8 cellular contexts compared by ENCODE assay signal in the genomic region with DNA sequence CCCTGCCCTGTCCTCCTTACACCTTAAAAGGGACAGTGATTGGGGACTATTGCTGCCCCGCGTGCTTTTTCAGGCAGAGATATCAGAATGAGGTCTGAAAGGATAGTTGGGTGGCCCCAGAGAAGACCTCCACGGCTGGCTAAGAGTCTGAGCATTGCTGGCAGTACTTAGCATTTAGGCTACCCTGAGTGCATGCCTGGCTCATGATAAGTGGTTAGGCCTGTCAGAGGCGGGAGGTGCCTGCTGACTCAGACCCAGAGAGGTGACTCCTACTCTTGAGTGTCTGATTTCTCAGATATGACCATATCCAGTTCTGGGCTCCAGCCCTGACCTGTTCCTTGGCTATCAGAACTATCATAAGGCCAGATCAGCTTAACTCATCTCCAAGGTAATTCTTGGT.
DNase-seq lines count a peak whose midpoint lies in the region; ATAC-seq lines count a peak whose summit lies in the region.

No MANE protein-coding gene starts in this region.

- no peaks in the 10 kb centered on the region for H3K9me3 Mint-ChIP-seq in activated CD4-positive, alpha-beta memory T cell treated with anti-CD3 and anti-CD28 coated beads for 36 hours
- peaks cover 3% of the 10 kb centered on the region for H3K9me3 Mint-ChIP-seq in activated CD4-positive, alpha-beta memory T cell treated with anti-CD3 and anti-CD28 coated beads, Interleukin-2, amount 10 ng/mL, durations not matched to agents 7 days and 5 days
- H3K9me3 Mint-ChIP-seq in activated T-cell treated with anti-CD3 and anti-CD28 coated beads, Interleukin-2, amount 50 U/mL, for 4 hours, result no peaks in the 10 kb centered on the region

- POLR2A ChIA-PET in activated CD4-positive, alpha-beta memory T cell treated with anti-CD3 and anti-CD28 coated beads for 36 hours (lab: Charles Lee), result no interaction called here
- POLR2A ChIA-PET in activated CD4-positive, alpha-beta memory T cell treated with anti-CD3 and anti-CD28 coated beads, Interleukin-2, amount 10 ng/mL, durations not matched to agents 7 days and 5 days (lab: Charles Lee), result no interaction called here

- intact Hi-C loops in activated CD4-positive, alpha-beta memory T cell treated with anti-CD3 and anti-CD28 coated beads for 36 hours (cut with micrococcal nuclease), result no loop called here
- intact Hi-C loops in left cardiac atrium (cut with DNase I), result no loop called here

- no peak overlapping the region for H3K27ac Mint-ChIP-seq in activated CD4-positive, alpha-beta memory T cell treated with anti-CD3 and anti-CD28 coated beads for 36 hours
- H3K27ac Mint-ChIP-seq in activated CD4-positive, alpha-beta memory T cell treated with anti-CD3 and anti-CD28 coated beads, Interleukin-2, amount 10 ng/mL, durations not matched to agents 7 days and 5 days, result no peak overlapping the region

- CTCF ChIA-PET in activated CD4-positive, alpha-beta memory T cell treated with anti-CD3 and anti-CD28 coated beads for 36 hours (lab: Charles Lee), result interaction anchor here (1.5 kb wide), 1 partner anchor 15 kb away, joined by 4 read pairs; no protein-coding TSS in a partner anchor
- CTCF ChIA-PET in activated CD4-positive, alpha-beta memory T cell treated with anti-CD3 and anti-CD28 coated beads, Interleukin-2, amount 10 ng/mL, durations not matched to agents 7 days and 5 days (lab: Charles Lee), result no interaction called here

- no peaks in the 10 kb centered on the region for H3K36me3 Mint-ChIP-seq in activated CD4-positive, alpha-beta memory T cell treated with anti-CD3 and anti-CD28 coated beads for 36 hours
- no peaks in the 10 kb centered on the region for H3K36me3 Mint-ChIP-seq in activated CD4-positive, alpha-beta memory T cell treated with anti-CD3 and anti-CD28 coated beads, Interleukin-2, amount 10 ng/mL, durations not matched to agents 7 days and 5 days (ENCODE audit: low read depth)
- no peaks in the 10 kb centered on the region for H3K36me3 Mint-ChIP-seq in activated T-cell treated with anti-CD3 and anti-CD28 coated beads, Interleukin-2, amount 50 U/mL, for 4 hours (ENCODE audit: insufficient read depth)

- peak; percentile 63 for ATAC-seq in HG03108 (IDR thresholded peaks at IDR 0.05; ENCODE audit: unreplicated experiment)
- peak; percentile 84 to 93 for ATAC-seq in left cardiac atrium
- no peak for ATAC-seq in activated T-cell treated with anti-CD3 and anti-CD28 coated beads, Interleukin-2, amount 50 U/mL, for 4 hours

- no peaks in the 10 kb centered on the region for H3K27me3 Mint-ChIP-seq in activated CD4-positive, alpha-beta memory T cell treated with anti-CD3 and anti-CD28 coated beads for 36 hours
- H3K27me3 Mint-ChIP-seq in activated CD4-positive, alpha-beta memory T cell treated with anti-CD3 and anti-CD28 coated beads, Interleukin-2, amount 10 ng/mL, durations not matched to agents 7 days and 5 days, result peaks cover 2% of the 10 kb centered on the region
- peaks cover 4% of the 10 kb centered on the region for H3K27me3 Mint-ChIP-seq in activated T-cell treated with anti-CD3 and anti-CD28 coated beads, Interleukin-2, amount 50 U/mL, for 4 hours (ENCODE audit: low read depth)

- H3K4me3 Mint-ChIP-seq in activated CD4-positive, alpha-beta memory T cell treated with anti-CD3 and anti-CD28 coated beads for 36 hours, result no peak overlapping the region
- no peak overlapping the region for H3K4me3 Mint-ChIP-seq in activated CD4-positive, alpha-beta memory T cell treated with anti-CD3 and anti-CD28 coated beads, Interleukin-2, amount 10 ng/mL, durations not matched to agents 7 days and 5 days
- no peak overlapping the region for H3K4me3 Mint-ChIP-seq in activated T-cell treated with anti-CD3 and anti-CD28 coated beads, Interleukin-2, amount 50 U/mL, for 4 hours

- peak; percentile 25 for DNase-seq in activated CD4-positive, alpha-beta memory T cell treated with anti-CD3 and anti-CD28 coated beads for 36 hours
- DNase-seq in activated CD4-positive, alpha-beta memory T cell treated with anti-CD3 and anti-CD28 coated beads, Interleukin-2, amount 10 ng/mL, durations not matched to agents 7 days and 5 days, result no peak
- DNase-seq in SK-N-DZ (ENCODE audit: low spot score) (peak; percentile 87), left cardiac atrium (peak; percentile 71), T-helper 1 cell (no peak)
- peak; percentile 5 to 22 for DNase-seq in stimulated activated CD8-positive, alpha-beta memory T cell treated with anti-CD3 and anti-CD28 coated beads, Interleukin-7, amount 100 ng/mL, for 48 hours (ENCODE audit: extremely low read depth in 1 of 2, low read depth in 1 of 2)
- no peak for DNase-seq in activated T-cell treated with anti-CD3 and anti-CD28 coated beads, Interleukin-2, amount 50 U/mL, for 4 hours

- no peaks in the 10 kb centered on the region for H3K4me1 Mint-ChIP-seq in activated CD4-positive, alpha-beta memory T cell treated with anti-CD3 and anti-CD28 coated beads for 36 hours (ENCODE audit: low read depth)
- no peaks in the 10 kb centered on the region for H3K4me1 Mint-ChIP-seq in activated CD4-positive, alpha-beta memory T cell treated with anti-CD3 and anti-CD28 coated beads, Interleukin-2, amount 10 ng/mL, durations not matched to agents 7 days and 5 days
- H3K4me1 Mint-ChIP-seq in activated T-cell treated with anti-CD3 and anti-CD28 coated beads, Interleukin-2, amount 50 U/mL, for 4 hours (ENCODE audit: low read depth), result no peaks in the 10 kb centered on the region

Comparison
In these comparisons a context has a peak if more than half of its experiments do, and no peak if none do; other contexts are left out.
1. DNase-seq: peak in activated CD4-positive, alpha-beta memory T cell treated with anti-CD3 and anti-CD28 coated beads for 36 hours (single experiment), SK-N-DZ (single experiment), left cardiac atrium (single experiment) and stimulated activated CD8-positive, alpha-beta memory T cell treated with anti-CD3 and anti-CD28 coated beads, Interleukin-7, amount 100 ng/mL, for 48 hours (2 of 2); none in activated CD4-positive, alpha-beta memory T cell treated with anti-CD3 and anti-CD28 coated beads, Interleukin-2, amount 10 ng/mL, durations not matched to agents 7 days and 5 days (single experiment), T-helper 1 cell (0 of 5) and activated T-cell treated with anti-CD3 and anti-CD28 coated beads, Interleukin-2, amount 50 U/mL, for 4 hours (single experiment).
2. ATAC-seq: peak in HG03108 (single experiment) and left cardiac atrium (2 of 2); none in activated T-cell treated with anti-CD3 and anti-CD28 coated beads, Interleukin-2, amount 50 U/mL, for 4 hours (0 of 2).